13 cellular contexts compared by ENCODE assay signal in the genomic region with DNA sequence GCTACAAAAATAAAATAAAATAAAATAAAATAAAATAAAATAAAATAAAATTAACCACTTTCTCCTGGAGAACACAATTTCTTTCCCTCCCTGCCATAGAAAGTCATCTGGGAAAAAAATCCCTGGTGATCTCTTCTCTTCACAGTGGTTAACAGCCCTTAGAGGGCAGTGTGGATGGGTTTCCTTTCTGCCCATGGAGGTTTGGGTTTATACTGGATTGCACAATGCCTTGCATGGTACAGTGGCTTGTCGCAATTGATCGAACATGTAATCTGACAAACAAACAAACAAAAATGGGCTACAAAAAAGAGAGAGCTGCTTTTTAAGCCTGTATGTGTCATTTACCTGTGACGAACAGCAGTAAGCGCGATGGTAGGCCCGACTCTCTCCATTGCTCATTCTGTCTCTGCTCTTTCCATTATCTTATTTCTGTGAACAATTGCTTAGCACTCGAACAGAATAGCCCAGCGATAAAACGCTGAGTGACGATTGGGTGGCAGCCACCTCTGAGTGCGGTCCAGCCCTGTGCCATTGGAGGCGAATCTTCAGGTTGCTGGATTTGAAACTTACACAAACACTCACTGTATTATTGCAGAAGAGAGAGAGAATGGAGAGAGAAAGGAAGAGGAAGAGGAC.
DNase-seq lines count a peak whose midpoint lies in the region; TF ChIP-seq lines count a peak whose summit lies in the region.
"Had no signal": no experiment of that assay in that cellular context is flagged by ENCODE, and none has a peak within 500 bp of the region (broad histone marks: within the 10 kb centered on the region; RNA-seq: fewer than 3 reads in every experiment).

No MANE protein-coding gene starts in this region.

- H3K9me3 Mint-ChIP-seq in chondrocyte (ENCODE audit: low read depth): no peaks in the 10 kb centered on the region
- H3K9me3 Mint-ChIP-seq in nephron: no peaks in the 10 kb centered on the region

- peak; percentile 18; the same call in 1 of the 2 replicates for TF ChIP-seq CTCF in LNCaP clone FGC (IDR thresholded peaks at IDR 0.05; ENCODE audit: control insufficient read depth, extremely low read depth, insufficient read depth)
- TF ChIP-seq CTCF in chondrocyte (IDR thresholded peaks at IDR 0.05): peak; percentile 55
- peak in 2 of 3 experiments; percentile 11 to 35 for TF ChIP-seq CTCF in nephron (IDR thresholded peaks at IDR 0.05; ENCODE audit: unreplicated experiment in 3 of 3)

- H3K4me3 Mint-ChIP-seq in chondrocyte (ENCODE audit: unreplicated experiment): no peak overlapping the region
- H3K4me3 Mint-ChIP-seq in nephron: no peak overlapping the region
- H3K4me3 Mint-ChIP-seq: immature natural killer cell; stimulated activated effector memory CD8-positive, alpha-beta T cell treated with anti-CD3 and anti-CD28 coated beads, Interleukin-12 subunit alpha, Interleukin-12 subunit beta, amount 100 ng/mL, for 72 hours had no signal

- H3K36me3 Mint-ChIP-seq in chondrocyte (ENCODE audit: low read depth) (no peaks in the 10 kb centered on the region), nephron (ENCODE audit: low read depth) (no peaks in the 10 kb centered on the region)
- H3K36me3 Mint-ChIP-seq: stimulated activated effector memory CD8-positive, alpha-beta T cell treated with anti-CD3 and anti-CD28 coated beads, Interleukin-12 subunit alpha, Interleukin-12 subunit beta, amount 100 ng/mL, for 72 hours had no signal

- H3K27ac Mint-ChIP-seq in chondrocyte (ENCODE audit: unreplicated experiment) (no peak overlapping the region), nephron (peak overlapping the region; percentile 30 to 69 (median 56))
- H3K27ac Mint-ChIP-seq: immature natural killer cell; stimulated activated effector memory CD8-positive, alpha-beta T cell treated with anti-CD3 and anti-CD28 coated beads, Interleukin-12 subunit alpha, Interleukin-12 subunit beta, amount 100 ng/mL, for 72 hours had no signal

- H3K4me1 Mint-ChIP-seq in chondrocyte (ENCODE audit: low read depth) (peaks cover 41% of the 10 kb centered on the region), nephron (peaks cover 50% of the 10 kb centered on the region)
- H3K4me1 Mint-ChIP-seq: immature natural killer cell; stimulated activated effector memory CD8-positive, alpha-beta T cell treated with anti-CD3 and anti-CD28 coated beads, Interleukin-12 subunit alpha, Interleukin-12 subunit beta, amount 100 ng/mL, for 72 hours had no signal

- H3K4me3 ChIP-seq in LNCaP clone FGC (ENCODE audit: low read depth, low read length): no peak overlapping the region

- no peaks in the 10 kb centered on the region for H3K27me3 Mint-ChIP-seq in chondrocyte (ENCODE audit: low read depth)
- H3K27me3 Mint-ChIP-seq in nephron (ENCODE audit: low read depth): no peaks in the 10 kb centered on the region

- TF ChIP-seq POLR2A in erythroblast (IDR thresholded peaks at IDR 0.05; ENCODE audit: low read length): no peak

- DNase-seq in DMS53 (lab: John Stamatoyannopoulos, UW) (peak; percentile 12), DMS53 treated with DMSO at 0.1 percent for 48 hours (lab: John Stamatoyannopoulos, UW; ENCODE audit: unreplicated experiment) (no peak), LNCaP clone FGC (ENCODE audit: low read depth) (no peak), chondrocyte (ENCODE audit: low spot score) (no peak), erythroblast (lab: John Stamatoyannopoulos, UW) (no peak), GDM1 (lab: John Stamatoyannopoulos, UW) (no peak)
- no peak for DNase-seq in stimulated activated naive CD4-positive, alpha-beta T cell (lab: John Stamatoyannopoulos, UW)
- DNase-seq: 8988T, immature natural killer cell, NCI-H1436, RPMI8226 had no signal
